Comparison of ENCODE assay signal across 34 cellular contexts in genomic region chr9:12403721-12404120, GRCh38.
"Had no signal": no experiment of that assay in that cellular context is flagged by ENCODE, and none has a peak within 500 bp of the region (broad histone marks: within the 10 kb centered on the region; RNA-seq: fewer than 3 reads in every experiment).

No MANE protein-coding gene starts in this region.

- DNase-seq: Karpas-422, Kasumi-1, MG63, MM.1S, MV-4-11, NCI-H1048, NCI-H1092, NCI-H1092 treated with DMSO at 0.1 percent for 48 hours, NCI-H1105, NCI-H1105 treated with DMSO at 0.1 percent for 48 hours, NCI-H1417, NCI-H1417 treated with DMSO at 0.1 percent for 48 hours, NCI-H1436, NCI-H1436 treated with DMSO at 0.1 percent for 48 hours, NCI-H146, NCI-H1694, NCI-H1694 treated with DMSO at 0.1 percent for 48 hours, NCI-H187, NCI-H187 treated with DMSO at 0.1 percent for 48 hours, NCI-H1930, NCI-H2029, NCI-H2029 treated with DMSO at 0.1 percent for 48 hours, NCI-H2081, NCI-H2081 treated with DMSO at 0.1 percent for 48 hours, NCI-H2107, NCI-H2171, NCI-H2171 treated with DMSO at 0.1 percent for 48 hours, NCI-H226, NCI-H345, NCI-H446, NCI-H446 treated with DMSO at 0.1 percent for 48 hours, NCI-H510A, NCI-H510A treated with DMSO at 0.1 percent for 48 hours had no signal

- H3K27ac ChIP-seq: KMS-11 had no signal

- H3K4me3 ChIP-seq: MG63 had no signal

- H3K4me2 ChIP-seq: KMS-11 had no signal

- H3K9me3 ChIP-seq: MG63 had no signal

- H3K36me3 ChIP-seq: MG63 had no signal

- H3K9ac ChIP-seq: KMS-11 had no signal

- H3K27me3 ChIP-seq: MG63 had no signal
